34 cellular contexts compared by ENCODE assay signal in genomic region chr9:119400607-119401006, GRCh38. TPM values are rescaled to one million over a fixed set of nuclear protein-coding genes. Genes with fewer than 3 reads are reported as not detected.
"Had no signal": no experiment of that assay in that cellular context is flagged by ENCODE, and none has a peak within 500 bp of the region (broad histone marks: within the 10 kb centered on the region; RNA-seq: fewer than 3 reads in every experiment).

No MANE protein-coding gene starts in this region.

- H3K4me3 Mint-ChIP-seq: activated B cell treated with CpG ODN at 0.5 μM for 24 hours; activated CD4-positive, alpha-beta memory T cell treated with anti-CD3 and anti-CD28 coated beads for 36 hours; activated CD4-positive, alpha-beta T cell treated with anti-CD3 and anti-CD28 coated beads, Interleukin-2, amount 10 ng/mL, durations not matched to agents 24 days and 14 days; activated CD8-positive, alpha-beta memory T cell treated with anti-CD3 and anti-CD28 coated beads, Interleukin-2, amount 10 ng/mL, durations not matched to agents 7 days and 5 days; activated CD8-positive, alpha-beta T cell treated with anti-CD3 and anti-CD28 coated beads for 36 hours; activated naive CD4-positive, alpha-beta T cell treated with anti-CD3 and anti-CD28 coated beads, Interleukin-2, amount 10 ng/mL, durations not matched to agents 7 days and 5 days; activated naive CD4-positive, alpha-beta T cell treated with anti-CD3 and anti-CD28 coated beads, Interleukin-2, amount 50 U/mL, for 24 hours; activated naive CD8-positive, alpha-beta T cell; activated naive CD8-positive, alpha-beta T cell treated with anti-CD3 and anti-CD28 coated beads, Interleukin-2, amount 10 ng/mL, durations not matched to agents 7 days and 5 days; activated naive CD8-positive, alpha-beta T cell treated with anti-CD3 and anti-CD28 coated beads, Interleukin-2, amount 50 U/mL, for 24 hours; activated T-cell treated with anti-CD3 and anti-CD28 coated beads, Interleukin-2, amount 50 U/mL, for 24 hours; brain; T-helper 1 cell treated with Interleukin-12 subunit alpha and Interleukin-12 subunit beta and Interleukin-4 antibody, amounts not matched to agents 30 μg/mL and 1 μg/mL, for 36 hours; T-helper 2 cell treated with Interferon-gamma antibody and Interleukin-4, amounts not matched to agents 5 μg/mL and 100 μg/mL, for 36 hours had no signal

- H3K9me3 ChIP-seq: ascending aorta had no signal

- H3K9me3 Mint-ChIP-seq: activated B cell treated with CpG ODN at 0.5 μM for 24 hours; activated CD4-positive, alpha-beta memory T cell treated with anti-CD3 and anti-CD28 coated beads for 36 hours; activated CD4-positive, alpha-beta T cell treated with anti-CD3 and anti-CD28 coated beads, Interleukin-2, amount 10 ng/mL, durations not matched to agents 24 days and 14 days; brain; T-helper 1 cell treated with Interleukin-12 subunit alpha and Interleukin-12 subunit beta and Interleukin-4 antibody, amounts not matched to agents 30 μg/mL and 1 μg/mL, for 36 hours; T-helper 2 cell treated with Interferon-gamma antibody and Interleukin-4, amounts not matched to agents 5 μg/mL and 100 μg/mL, for 36 hours had no signal

- H3K27me3 ChIP-seq: ascending aorta had no signal

- ATAC-seq: activated CD8-positive, alpha-beta memory T cell treated with anti-CD3 and anti-CD28 coated beads, Interleukin-2, amount 10 ng/mL, durations not matched to agents 7 days and 5 days; activated CD8-positive, alpha-beta T cell treated with anti-CD3 and anti-CD28 coated beads for 36 hours; activated naive CD8-positive, alpha-beta T cell treated with anti-CD3 and anti-CD28 coated beads, Interleukin-2, amount 50 U/mL, for 24 hours had no signal

- DNase-seq: activated B cell treated with CpG ODN at 0.5 μM for 24 hours; activated CD4-positive, alpha-beta memory T cell treated with anti-CD3 and anti-CD28 coated beads for 36 hours; activated CD4-positive, alpha-beta T cell treated with anti-CD3 and anti-CD28 coated beads for 4 hours; activated CD4-positive, alpha-beta T cell treated with anti-CD3 and anti-CD28 coated beads, Interleukin-2, amount 10 ng/mL, durations not matched to agents 24 days and 14 days; activated CD4-positive, alpha-beta T cell treated with anti-CD3 and anti-CD28 coated beads, Interleukin-2, amount 50 U/mL, for 1 hour; activated CD4-positive, alpha-beta T cell treated with anti-CD3 and anti-CD28 coated beads, Interleukin-2, amount 50 U/mL, for 4 hours; activated CD4-positive, CD25-positive, alpha-beta regulatory T cell treated with anti-CD3 and anti-CD28 coated beads, Interleukin-2, amount 50 U/mL, for 72 hours; activated CD8-positive, alpha-beta memory T cell treated with anti-CD3 and anti-CD28 coated beads for 24 hours; activated CD8-positive, alpha-beta memory T cell treated with anti-CD3 and anti-CD28 coated beads, Interleukin-2, amount 10 ng/mL, durations not matched to agents 7 days and 5 days; activated CD8-positive, alpha-beta memory T cell treated with anti-CD3 and anti-CD28 coated beads, Interleukin-2, amount 50 U/mL, for 48 hours; activated CD8-positive, alpha-beta T cell treated with anti-CD3 and anti-CD28 coated beads for 36 hours; activated effector memory CD4-positive, alpha-beta T cell treated with Interleukin-2 at 50 U/mL for 16 hours; activated gamma-delta T cell; activated naive CD4-positive, alpha-beta T cell treated with anti-CD3 and anti-CD28 coated beads, Interleukin-2, amount 10 ng/mL, durations not matched to agents 7 days and 5 days; activated naive CD4-positive, alpha-beta T cell treated with Interleukin-2 at 50 U/mL for 16 hours; activated naive CD8-positive, alpha-beta T cell treated with anti-CD3 and anti-CD28 coated beads, Interleukin-2, amount 10 ng/mL, durations not matched to agents 7 days and 5 days; activated naive CD8-positive, alpha-beta T cell treated with anti-CD3 and anti-CD28 coated beads, Interleukin-2, amount 50 U/mL, for 24 hours; activated T-cell treated with anti-CD3 and anti-CD28 coated beads, Interleukin-2, amount 50 U/mL, for 24 hours; activated T-cell treated with anti-CD3 and anti-CD28 coated beads, Interleukin-2, amount 50 U/mL, for 48 hours; amygdala; anterior cingulate cortex; central memory CD4-positive, alpha-beta T cell; T-helper 1 cell; T-helper 2 cell; T-helper 9 cell had no signal

- H3K27me3 Mint-ChIP-seq: activated B cell treated with CpG ODN at 0.5 μM for 24 hours; activated CD4-positive, alpha-beta memory T cell treated with anti-CD3 and anti-CD28 coated beads for 36 hours; activated CD4-positive, alpha-beta T cell treated with anti-CD3 and anti-CD28 coated beads, Interleukin-2, amount 10 ng/mL, durations not matched to agents 24 days and 14 days; activated CD8-positive, alpha-beta memory T cell treated with anti-CD3 and anti-CD28 coated beads, Interleukin-2, amount 10 ng/mL, durations not matched to agents 7 days and 5 days; activated CD8-positive, alpha-beta T cell treated with anti-CD3 and anti-CD28 coated beads for 36 hours; activated naive CD4-positive, alpha-beta T cell treated with anti-CD3 and anti-CD28 coated beads, Interleukin-2, amount 10 ng/mL, durations not matched to agents 7 days and 5 days; activated naive CD4-positive, alpha-beta T cell treated with anti-CD3 and anti-CD28 coated beads, Interleukin-2, amount 50 U/mL, for 24 hours; activated naive CD8-positive, alpha-beta T cell; activated naive CD8-positive, alpha-beta T cell treated with anti-CD3 and anti-CD28 coated beads, Interleukin-2, amount 10 ng/mL, durations not matched to agents 7 days and 5 days; activated naive CD8-positive, alpha-beta T cell treated with anti-CD3 and anti-CD28 coated beads, Interleukin-2, amount 50 U/mL, for 24 hours; activated T-cell treated with anti-CD3 and anti-CD28 coated beads, Interleukin-2, amount 50 U/mL, for 24 hours had no signal

- FAIRE-seq: TTC549 had no signal

- H3K36me3 ChIP-seq: ascending aorta had no signal

- H3K4me3 ChIP-seq: ascending aorta had no signal

- H3K4me1 Mint-ChIP-seq: activated B cell treated with CpG ODN at 0.5 μM for 24 hours; activated CD4-positive, alpha-beta T cell treated with anti-CD3 and anti-CD28 coated beads, Interleukin-2, amount 10 ng/mL, durations not matched to agents 24 days and 14 days; activated CD8-positive, alpha-beta memory T cell treated with anti-CD3 and anti-CD28 coated beads, Interleukin-2, amount 10 ng/mL, durations not matched to agents 7 days and 5 days; activated naive CD4-positive, alpha-beta T cell treated with anti-CD3 and anti-CD28 coated beads, Interleukin-2, amount 10 ng/mL, durations not matched to agents 7 days and 5 days; activated naive CD4-positive, alpha-beta T cell treated with anti-CD3 and anti-CD28 coated beads, Interleukin-2, amount 50 U/mL, for 24 hours; activated naive CD8-positive, alpha-beta T cell treated with anti-CD3 and anti-CD28 coated beads, Interleukin-2, amount 10 ng/mL, durations not matched to agents 7 days and 5 days; activated naive CD8-positive, alpha-beta T cell treated with anti-CD3 and anti-CD28 coated beads, Interleukin-2, amount 50 U/mL, for 24 hours; brain had no signal

- H3K36me3 Mint-ChIP-seq: activated CD4-positive, alpha-beta memory T cell treated with anti-CD3 and anti-CD28 coated beads for 36 hours; activated CD8-positive, alpha-beta memory T cell treated with anti-CD3 and anti-CD28 coated beads, Interleukin-2, amount 10 ng/mL, durations not matched to agents 7 days and 5 days; activated naive CD4-positive, alpha-beta T cell treated with anti-CD3 and anti-CD28 coated beads, Interleukin-2, amount 10 ng/mL, durations not matched to agents 7 days and 5 days; activated naive CD4-positive, alpha-beta T cell treated with anti-CD3 and anti-CD28 coated beads, Interleukin-2, amount 50 U/mL, for 24 hours; activated naive CD8-positive, alpha-beta T cell; activated naive CD8-positive, alpha-beta T cell treated with anti-CD3 and anti-CD28 coated beads, Interleukin-2, amount 10 ng/mL, durations not matched to agents 7 days and 5 days; brain had no signal

- H3K4me1 ChIP-seq: ascending aorta had no signal

- H3K27ac ChIP-seq: ascending aorta, VCaP had no signal

- H3K27ac Mint-ChIP-seq: activated B cell treated with CpG ODN at 0.5 μM for 24 hours; activated CD4-positive, alpha-beta memory T cell treated with anti-CD3 and anti-CD28 coated beads for 36 hours; activated CD4-positive, alpha-beta T cell treated with anti-CD3 and anti-CD28 coated beads, Interleukin-2, amount 10 ng/mL, durations not matched to agents 24 days and 14 days; activated CD8-positive, alpha-beta memory T cell treated with anti-CD3 and anti-CD28 coated beads, Interleukin-2, amount 10 ng/mL, durations not matched to agents 7 days and 5 days; activated CD8-positive, alpha-beta T cell treated with anti-CD3 and anti-CD28 coated beads for 36 hours; activated naive CD4-positive, alpha-beta T cell treated with anti-CD3 and anti-CD28 coated beads, Interleukin-2, amount 10 ng/mL, durations not matched to agents 7 days and 5 days; activated naive CD4-positive, alpha-beta T cell treated with anti-CD3 and anti-CD28 coated beads, Interleukin-2, amount 50 U/mL, for 24 hours; activated naive CD8-positive, alpha-beta T cell; activated naive CD8-positive, alpha-beta T cell treated with anti-CD3 and anti-CD28 coated beads, Interleukin-2, amount 10 ng/mL, durations not matched to agents 7 days and 5 days; activated naive CD8-positive, alpha-beta T cell treated with anti-CD3 and anti-CD28 coated beads, Interleukin-2, amount 50 U/mL, for 24 hours; activated T-cell treated with anti-CD3 and anti-CD28 coated beads, Interleukin-2, amount 50 U/mL, for 24 hours; activated T-helper 2 cell treated with anti-CD3 and anti-CD28 coated beads, Interferon-gamma antibody, Interleukin-2, Interleukin-4, amounts not matched to agents 10 μg/mL and 5 μg/mL and 100 μg/mL, durations not matched to agents 14 hours and 24 hours and 36 hours; brain; T-helper 1 cell treated with Interleukin-12 subunit alpha and Interleukin-12 subunit beta and Interleukin-4 antibody, amounts not matched to agents 30 μg/mL and 1 μg/mL, for 36 hours; T-helper 2 cell treated with Interferon-gamma antibody and Interleukin-4, amounts not matched to agents 5 μg/mL and 100 μg/mL, for 36 hours had no signal

RNA-seq across cellular contexts. Expression of gene BRINP1, which starts 31.4 kb away (rescaled TPM):
- total RNA-seq: activated B cell treated with CpG ODN at 0.5 μM for 24 hours; activated CD4-positive, alpha-beta memory T cell treated with anti-CD3 and anti-CD28 coated beads for 36 hours; activated CD4-positive, alpha-beta T cell treated with anti-CD3 and anti-CD28 coated beads, Interleukin-2, amount 10 ng/mL, durations not matched to agents 24 days and 14 days; activated CD8-positive, alpha-beta memory T cell treated with anti-CD3 and anti-CD28 coated beads, Interleukin-2, amount 10 ng/mL, durations not matched to agents 7 days and 5 days; activated CD8-positive, alpha-beta T cell treated with anti-CD3 and anti-CD28 coated beads for 36 hours; activated naive CD8-positive, alpha-beta T cell treated with anti-CD3 and anti-CD28 coated beads, Interleukin-2, amount 10 ng/mL, durations not matched to agents 7 days and 5 days; activated T-helper 2 cell treated with anti-CD3 and anti-CD28 coated beads, Interferon-gamma antibody, Interleukin-2, Interleukin-4, amounts not matched to agents 10 μg/mL and 5 μg/mL and 100 μg/mL, durations not matched to agents 14 hours and 24 hours and 36 hours; ascending aorta had no signal
